In the genomic region with DNA sequence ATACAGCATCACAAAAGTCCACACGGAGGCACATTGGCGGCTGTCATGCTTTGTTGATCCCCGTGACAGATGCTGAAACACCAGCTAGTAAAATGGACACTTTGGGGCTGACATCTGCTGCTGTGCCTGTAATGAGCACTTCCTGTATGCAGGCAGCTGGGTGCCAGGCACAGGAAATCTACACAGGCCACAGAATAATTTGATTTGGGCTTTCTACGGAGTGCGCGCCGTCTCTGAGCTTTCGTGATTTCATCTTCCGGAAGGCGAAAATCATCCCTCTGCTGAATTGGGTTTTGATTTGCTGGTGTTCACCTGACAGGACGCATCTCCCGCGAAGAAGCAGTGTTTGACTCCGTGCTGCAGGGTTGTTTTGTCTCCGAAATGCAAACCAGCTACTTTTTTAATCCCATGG, we compare ENCODE assay signal across 10 cellular contexts.
DNase-seq lines count a peak whose midpoint lies in the region; ATAC-seq, FAIRE-seq and TF ChIP-seq lines count a peak whose summit lies in the region.
"Had no signal": no experiment of that assay in that cellular context is flagged by ENCODE, and none has a peak within 500 bp of the region (broad histone marks: within the 10 kb centered on the region; RNA-seq: fewer than 3 reads in every experiment).

No MANE protein-coding gene starts in this region.

- no peaks in the 10 kb centered on the region for H3K36me3 Mint-ChIP-seq in CD8-positive, alpha-beta T cell
- no peaks in the 10 kb centered on the region for H3K36me3 Mint-ChIP-seq in effector memory CD8-positive, alpha-beta T cell (ENCODE audit: insufficient read depth)

- H3K4me1 Mint-ChIP-seq in CD8-positive, alpha-beta T cell (ENCODE audit: low read depth): no peaks in the 10 kb centered on the region
- H3K4me1 Mint-ChIP-seq in effector memory CD8-positive, alpha-beta T cell (ENCODE audit: low read depth in 2 of 2): peaks cover 0 to 1% of the 10 kb centered on the region in 2 donors

- no peaks in the 10 kb centered on the region for H3K9me3 ChIP-seq in CD8-positive, alpha-beta T cell (ENCODE audit: low read length)
- no peaks in the 10 kb centered on the region for H3K9me3 ChIP-seq in sigmoid colon

- H3K4me3 Mint-ChIP-seq in CD8-positive, alpha-beta T cell: peak overlapping the region; percentile 50
- no peak overlapping the region for H3K4me3 Mint-ChIP-seq in effector memory CD8-positive, alpha-beta T cell

- no peaks in the 10 kb centered on the region for H3K27me3 ChIP-seq in CD8-positive, alpha-beta T cell (ENCODE audit: insufficient read depth, low read length)
- peaks cover 0 to 7% (median 0%) of the 10 kb centered on the region in 3 donors for H3K27me3 ChIP-seq in sigmoid colon

- no peak for TF ChIP-seq POLR2A in sigmoid colon (IDR thresholded peaks at IDR 0.05)

- CTCF ChIA-PET in CD8-positive, alpha-beta T cell (lab: Charles Lee): no interaction called here

- H3K9me3 Mint-ChIP-seq in CD8-positive, alpha-beta T cell: no peaks in the 10 kb centered on the region
- no peaks in the 10 kb centered on the region for H3K9me3 Mint-ChIP-seq in effector memory CD8-positive, alpha-beta T cell

- POLR2A ChIA-PET in CD8-positive, alpha-beta T cell (lab: Charles Lee): no interaction called here

- no peaks in the 10 kb centered on the region for H3K4me1 ChIP-seq in CD8-positive, alpha-beta T cell (ENCODE audit: insufficient read depth, low read length)
- no peaks in the 10 kb centered on the region for H3K4me1 ChIP-seq in sigmoid colon

- no peaks in the 10 kb centered on the region for H3K36me3 ChIP-seq in CD8-positive, alpha-beta T cell (ENCODE audit: insufficient read depth, low read length)
- no peaks in the 10 kb centered on the region for H3K36me3 ChIP-seq in sigmoid colon

- H3K4me3 ChIP-seq in CD8-positive, alpha-beta T cell (ENCODE audit: low read depth, low read length): no peak overlapping the region
- H3K4me3 ChIP-seq in sigmoid colon: no peak overlapping the region

- intact Hi-C loops in CD8-positive, alpha-beta T cell (cut with DNase I, micrococcal nuclease): no loop called here
- intact Hi-C loops in sigmoid colon (cut with DNase I): no loop called here

- no peak for TF ChIP-seq EP300 in sigmoid colon (IDR thresholded peaks at IDR 0.05)

- peaks cover 2% of the 10 kb centered on the region for H3K27me3 Mint-ChIP-seq in CD8-positive, alpha-beta T cell (ENCODE audit: low read depth)
- H3K27me3 Mint-ChIP-seq in effector memory CD8-positive, alpha-beta T cell: peaks cover 13 to 16% of the 10 kb centered on the region in 2 donors

- H3K27ac Mint-ChIP-seq in CD8-positive, alpha-beta T cell: no peak overlapping the region
- no peak overlapping the region for H3K27ac Mint-ChIP-seq in effector memory CD8-positive, alpha-beta T cell

- no peak for TF ChIP-seq CTCF in CD8-positive, alpha-beta T cell (IDR thresholded peaks at IDR 0.05)
- TF ChIP-seq CTCF in sigmoid colon (IDR thresholded peaks at IDR 0.05): no peak

- H3K27ac ChIP-seq in CD8-positive, alpha-beta T cell (ENCODE audit: low read depth, low read length): no peak overlapping the region
- no peak overlapping the region for H3K27ac ChIP-seq in sigmoid colon

- WGBS in sigmoid colon, 2 donors: 72 to 84% methylated on average over 15 of the region's 15 CpGs

- no peak for DNase-seq in CD8-positive, alpha-beta T cell
- DNase-seq in NCI-H2171 (lab: John Stamatoyannopoulos, UW) (peak; percentile 76), sigmoid colon (no peak), AG08395 (ENCODE audit: low spot score) (no peak), T1000 (lab: John Stamatoyannopoulos, UW) (no peak), urothelium cell line (ENCODE audit: low spot score) (no peak)
- DNase-seq in effector memory CD8-positive, alpha-beta T cell: no peak
- DNase-seq: activated gamma-delta T cell had no signal

- no peak for ATAC-seq in CD8-positive, alpha-beta T cell
- ATAC-seq in GM19351 (IDR thresholded peaks at IDR 0.05; ENCODE audit: unreplicated experiment): peak; percentile 64
- ATAC-seq in effector memory CD8-positive, alpha-beta T cell (replicated peaks): peak; percentile 46

- FAIRE-seq in urothelium cell line (lab: Jason Lieb, UNC): no peak
- FAIRE-seq: HepG2 had no signal
